In genomic region chr4:6840062-6840976, GRCh38 we compare ENCODE assay signal across 1 cellular context.
TF ChIP-seq lines count a peak whose summit lies in the region.

No MANE protein-coding gene starts in this region.

TF ChIP-seq in K562, 482 proteins besides CTCF, POLR2A, EP300 and RAD21 (continued from another document and continues in another):
- TF ChIP-seq CREB3L1 (IDR thresholded peaks at IDR 0.05; ENCODE audit: borderline replicate concordance, low read depth): no peak
- TF ChIP-seq CAMTA2 (CRISPR knock-in tag; conservative IDR thresholded peaks at IDR 0.05): no peak
- TF ChIP-seq FOS (IDR thresholded peaks at IDR 0.05; ENCODE audit: extremely low read depth, insufficient read length): no peak
- TF ChIP-seq HOMEZ (CRISPR knock-in tag; IDR thresholded peaks at IDR 0.05): no peak
- no peak for TF ChIP-seq SMARCB1 (IDR thresholded peaks at IDR 0.05; ENCODE audit: insufficient read length, low read depth)
- TF ChIP-seq NCOA6 (IDR thresholded peaks at IDR 0.05): no peak
- TF ChIP-seq ZNF511 (CRISPR knock-in tag; IDR thresholded peaks at IDR 0.05): no peak
- TF ChIP-seq ZNF589 (CRISPR knock-in tag; IDR thresholded peaks at IDR 0.05; ENCODE audit: low read depth): no peak
- TF ChIP-seq U2AF2 (optimal IDR thresholded peaks at IDR 0.05; ENCODE audit: low read depth, low read length): no peak
- TF ChIP-seq HNRNPLL (IDR thresholded peaks at IDR 0.05; ENCODE audit: low read depth, low read length, poor library complexity, severe bottlenecking): no peak
- TF ChIP-seq TSHZ1 (CRISPR knock-in tag; IDR thresholded peaks at IDR 0.05): no peak
- no peak for TF ChIP-seq MXI1 (IDR thresholded peaks at IDR 0.05; ENCODE audit: low read depth, low read length)
- TF ChIP-seq NBN (IDR thresholded peaks at IDR 0.05; ENCODE audit: low read depth): no peak
- no peak for TF ChIP-seq ZNF134 (CRISPR knock-in tag; conservative IDR thresholded peaks at IDR 0.05)
- no peak for TF ChIP-seq RNF2 (IDR thresholded peaks at IDR 0.05)
- TF ChIP-seq CREM (IDR thresholded peaks at IDR 0.05; ENCODE audit: low read depth): 0 out of 2 replicates have a peak, but pooled peaks have one; percentile 25
- no peak for TF ChIP-seq ZNF77 (CRISPR knock-in tag; IDR thresholded peaks at IDR 0.05)
- no peak for TF ChIP-seq KLF13 (tag; IDR thresholded peaks at IDR 0.05; ENCODE audit: borderline replicate concordance, low read depth)
- no peak for TF ChIP-seq ZBTB5 (IDR thresholded peaks at IDR 0.05)
- 0 out of 2 replicates have a peak, but pooled peaks have one; percentile 53 for TF ChIP-seq HDAC2 (IDR thresholded peaks at IDR 0.05)
- TF ChIP-seq ATF3 (IDR thresholded peaks at IDR 0.05): no peak
- TF ChIP-seq ATF3 (CRISPR knock-in tag; conservative IDR thresholded peaks at IDR 0.05): no peak
- TF ChIP-seq ZNF695 (CRISPR knock-in tag; IDR thresholded peaks at IDR 0.05): no peak
- TF ChIP-seq CHAMP1 (IDR thresholded peaks at IDR 0.05): no peak
- no peak for TF ChIP-seq SFPQ (IDR thresholded peaks at IDR 0.05; ENCODE audit: low read depth, low read length)
- no peak for TF ChIP-seq NFIC (IDR thresholded peaks at IDR 0.05)
- no peak for TF ChIP-seq ZNF707 (CRISPR knock-in tag; conservative IDR thresholded peaks at IDR 0.05)
- no peak for TF ChIP-seq ZBTB33 (CRISPR knock-in tag; IDR thresholded peaks at IDR 0.05)
- no peak for TF ChIP-seq ZNF146 (CRISPR knock-in tag; IDR thresholded peaks at IDR 0.05; ENCODE audit: unreplicated experiment)
- TF ChIP-seq ZBTB1 (CRISPR knock-in tag; IDR thresholded peaks at IDR 0.05; ENCODE audit: borderline replicate concordance, low read depth): no peak
- TF ChIP-seq ZNF507 (tag; conservative IDR thresholded peaks at IDR 0.05): no peak
- no peak for TF ChIP-seq ELF2 (CRISPR knock-in tag; IDR thresholded peaks at IDR 0.05)
- no peak for TF ChIP-seq E4F1 (CRISPR knock-in tag; IDR thresholded peaks at IDR 0.05; ENCODE audit: borderline replicate concordance)
- TF ChIP-seq ZNF239 (CRISPR knock-in tag; IDR thresholded peaks at IDR 0.05): no peak
- no peak for TF ChIP-seq MBD1 (CRISPR knock-in tag; IDR thresholded peaks at IDR 0.05)
- peak; percentile 78 for TF ChIP-seq RAD51 (IDR thresholded peaks at IDR 0.05; ENCODE audit: borderline replicate concordance, low read depth)
